In the genomic region with DNA sequence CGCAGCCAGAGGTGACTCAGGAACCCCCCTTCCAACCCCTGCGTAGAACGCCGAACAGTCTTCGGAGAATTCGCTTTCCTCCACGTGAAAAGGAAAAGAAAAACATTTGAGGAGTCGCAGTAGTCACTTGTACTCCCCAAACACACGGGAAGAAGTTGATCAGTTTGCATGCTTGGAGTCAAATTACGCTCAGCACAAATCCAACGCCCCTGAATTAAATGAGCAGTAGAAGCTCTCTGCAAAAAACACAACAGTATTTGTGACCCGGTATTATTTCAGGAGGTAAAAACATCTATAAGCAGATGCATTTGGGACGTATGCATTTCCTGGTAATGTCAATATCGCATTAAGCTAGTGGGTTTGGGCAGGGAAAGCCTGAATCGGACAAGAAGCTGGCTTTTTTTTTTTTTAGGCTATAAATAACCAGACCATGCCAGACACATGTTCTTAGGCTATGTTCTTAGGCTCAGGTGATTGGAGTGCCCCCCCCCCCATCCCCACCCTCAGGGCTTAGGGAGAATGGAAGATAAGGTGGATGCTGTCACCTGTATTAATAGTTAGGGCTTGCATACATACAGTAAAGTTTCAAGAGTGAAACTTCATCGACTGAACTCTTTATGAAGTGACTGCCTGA, we compare ENCODE assay signal across 8 cellular contexts. TPM values are rescaled to one million over a fixed set of nuclear protein-coding genes. Genes with fewer than 3 reads are reported as not detected.
DNase-seq lines count a peak whose midpoint lies in the region; ATAC-seq and TF ChIP-seq lines count a peak whose summit lies in the region.

No MANE protein-coding gene starts in this region.

- no peaks in the 10 kb centered on the region for H3K27me3 ChIP-seq in CD4-positive, alpha-beta T cell (ENCODE audit: control insufficient read depth, insufficient read depth, low read length)

- peak overlapping the region; percentile 42 for H3K27ac ChIP-seq in CD4-positive, alpha-beta T cell (ENCODE audit: low read depth, low read length)

- intact Hi-C loops in CD4-positive, alpha-beta T cell (cut with DNase I, micrococcal nuclease), result loop anchor here (1.0 to 10.0 kb wide), 13 partner anchors 59 to 1404 kb away; a partner anchor contains a TSS

- no peak for DNase-seq in CD4-positive, alpha-beta T cell
- peak; percentile 17 to 19 for DNase-seq in activated T-cell treated with anti-CD3 and anti-CD28 coated beads, Interleukin-2, amount 50 U/mL, for 48 hours
- DNase-seq in glutamatergic neuron (no peak), putamen (ENCODE audit: low spot score) (peak; percentile 20), NCI-H2029 treated with DMSO at 0.1 percent for 48 hours (lab: John Stamatoyannopoulos, UW) (no peak)

- H3K4me1 Mint-ChIP-seq in CD4-positive, alpha-beta T cell (ENCODE audit: low read depth), result peaks cover 35% of the 10 kb centered on the region
- H3K4me1 Mint-ChIP-seq in glutamatergic neuron (ENCODE audit: low read depth, unreplicated experiment), result peaks cover 9% of the 10 kb centered on the region

- no peak for TF ChIP-seq CTCF in CD4-positive, alpha-beta T cell (IDR thresholded peaks at IDR 0.05)
- no peak for TF ChIP-seq CTCF in glutamatergic neuron (IDR thresholded peaks at IDR 0.05; ENCODE audit: partially characterized antibody, unreplicated experiment)

- ATAC-seq in CD4-positive, alpha-beta T cell (ENCODE audit: poor library complexity), result no peak
- ATAC-seq in HG03378 (IDR thresholded peaks at IDR 0.05; ENCODE audit: unreplicated experiment) (peak; percentile 2), GM21737 (IDR thresholded peaks at IDR 0.05; ENCODE audit: unreplicated experiment) (no peak), HG03139 (IDR thresholded peaks at IDR 0.05; ENCODE audit: unreplicated experiment) (no peak)

- CTCF ChIA-PET in CD4-positive, alpha-beta T cell (lab: Charles Lee), result interaction anchor here (0.7 to 1.2 kb wide), 5 partner anchors 82 to 1214 kb away, joined by 3 to 5 read pairs (median 3); a partner anchor contains a TSS

- peaks cover 10% of the 10 kb centered on the region for H3K36me3 Mint-ChIP-seq in CD4-positive, alpha-beta T cell (ENCODE audit: low read depth)
- H3K36me3 Mint-ChIP-seq in glutamatergic neuron (ENCODE audit: unreplicated experiment), result no peaks in the 10 kb centered on the region

- POLR2A ChIA-PET in CD4-positive, alpha-beta T cell (lab: Charles Lee), result interaction anchor here (0.7 to 1.9 kb wide), 10 partner anchors 12 to 1202 kb away, joined by 3 to 7 read pairs (median 5); a partner anchor contains a TSS

- H3K9me3 Mint-ChIP-seq in CD4-positive, alpha-beta T cell, result no peaks in the 10 kb centered on the region
- peaks cover 13% of the 10 kb centered on the region for H3K9me3 Mint-ChIP-seq in glutamatergic neuron (ENCODE audit: unreplicated experiment)

- peak overlapping the region; percentile 99 for H3K4me3 Mint-ChIP-seq in CD4-positive, alpha-beta T cell
- peak overlapping the region; percentile 98 for H3K4me3 Mint-ChIP-seq in glutamatergic neuron (ENCODE audit: unreplicated experiment)

- peak overlapping the region; percentile 94 for H3K27ac Mint-ChIP-seq in CD4-positive, alpha-beta T cell
- peak overlapping the region; percentile 95 for H3K27ac Mint-ChIP-seq in glutamatergic neuron (ENCODE audit: unreplicated experiment)

- no peaks in the 10 kb centered on the region for H3K9me3 ChIP-seq in CD4-positive, alpha-beta T cell (ENCODE audit: control insufficient read depth, low read length)

- peaks cover 30% of the 10 kb centered on the region for H3K27me3 Mint-ChIP-seq in CD4-positive, alpha-beta T cell
- H3K27me3 Mint-ChIP-seq in glutamatergic neuron (ENCODE audit: unreplicated experiment), result peaks cover 5% of the 10 kb centered on the region

RNA-seq across cellular contexts. Expression of a gene that starts 0.9 kb away (rescaled TPM):
- total RNA-seq in CD4-positive, alpha-beta T cell, result 10 to 100 TPM in 1 of 2 experiments, 1 to 10 TPM in 1; 9.1 to 10.6 TPM
- total RNA-seq in glutamatergic neuron (ENCODE audit: unreplicated experiment), result 37.4 TPM

Comparison
In these comparisons a context has a peak if more than half of its experiments do, and no peak if none do; other contexts are left out.
1. DNase-seq: peak in activated T-cell treated with anti-CD3 and anti-CD28 coated beads, Interleukin-2, amount 50 U/mL, for 48 hours (2 of 2) and putamen (single experiment); none in CD4-positive, alpha-beta T cell (0 of 10), glutamatergic neuron (single experiment) and NCI-H2029 treated with DMSO at 0.1 percent for 48 hours (single experiment).